1 cellular context compared by ENCODE assay signal in the genomic region with DNA sequence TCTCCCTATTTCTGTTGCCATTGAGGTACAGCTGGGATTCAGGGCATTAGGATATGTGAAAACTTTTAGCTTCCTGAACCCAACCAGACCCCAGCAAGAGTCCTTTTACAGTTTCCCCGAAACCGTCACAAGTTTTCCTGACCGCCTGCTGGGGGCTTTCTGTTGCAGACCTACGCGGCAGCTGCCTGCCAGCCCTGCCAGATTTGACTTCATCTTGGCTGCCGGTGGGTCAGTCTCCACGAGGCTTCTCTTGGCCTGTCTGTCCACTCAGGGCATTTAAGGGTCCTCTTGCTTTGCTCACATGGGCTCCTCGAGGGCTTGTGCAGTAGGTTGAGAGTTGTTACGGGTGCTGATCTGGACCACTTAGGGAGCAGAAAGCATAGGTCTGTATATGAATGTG.
TF ChIP-seq lines count a peak whose summit lies in the region.

No MANE protein-coding gene starts in this region.

TF ChIP-seq in WTC11, 78 proteins besides CTCF, POLR2A, EP300 and RAD21 (continued from another document):
- TF ChIP-seq, protein P1, sequence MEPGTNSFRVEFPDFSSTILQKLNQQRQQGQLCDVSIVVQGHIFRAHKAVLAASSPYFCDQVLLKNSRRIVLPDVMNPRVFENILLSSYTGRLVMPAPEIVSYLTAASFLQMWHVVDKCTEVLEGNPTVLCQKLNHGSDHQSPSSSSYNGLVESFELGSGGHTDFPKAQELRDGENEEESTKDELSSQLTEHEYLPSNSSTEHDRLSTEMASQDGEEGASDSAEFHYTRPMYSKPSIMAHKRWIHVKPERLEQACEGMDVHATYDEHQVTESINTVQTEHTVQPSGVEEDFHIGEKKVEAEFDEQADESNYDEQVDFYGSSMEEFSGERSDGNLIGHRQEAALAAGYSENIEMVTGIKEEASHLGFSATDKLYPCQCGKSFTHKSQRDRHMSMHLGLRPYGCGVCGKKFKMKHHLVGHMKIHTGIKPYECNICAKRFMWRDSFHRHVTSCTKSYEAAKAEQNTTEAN (CRISPR knock-in tag; IDR thresholded peaks at IDR 0.05): 0 out of 2 replicates have a peak, but pooled peaks have one; percentile 49
- no peak for TF ChIP-seq TEAD4 (CRISPR knock-in tag; IDR thresholded peaks at IDR 0.05)
- TF ChIP-seq, protein P2, sequence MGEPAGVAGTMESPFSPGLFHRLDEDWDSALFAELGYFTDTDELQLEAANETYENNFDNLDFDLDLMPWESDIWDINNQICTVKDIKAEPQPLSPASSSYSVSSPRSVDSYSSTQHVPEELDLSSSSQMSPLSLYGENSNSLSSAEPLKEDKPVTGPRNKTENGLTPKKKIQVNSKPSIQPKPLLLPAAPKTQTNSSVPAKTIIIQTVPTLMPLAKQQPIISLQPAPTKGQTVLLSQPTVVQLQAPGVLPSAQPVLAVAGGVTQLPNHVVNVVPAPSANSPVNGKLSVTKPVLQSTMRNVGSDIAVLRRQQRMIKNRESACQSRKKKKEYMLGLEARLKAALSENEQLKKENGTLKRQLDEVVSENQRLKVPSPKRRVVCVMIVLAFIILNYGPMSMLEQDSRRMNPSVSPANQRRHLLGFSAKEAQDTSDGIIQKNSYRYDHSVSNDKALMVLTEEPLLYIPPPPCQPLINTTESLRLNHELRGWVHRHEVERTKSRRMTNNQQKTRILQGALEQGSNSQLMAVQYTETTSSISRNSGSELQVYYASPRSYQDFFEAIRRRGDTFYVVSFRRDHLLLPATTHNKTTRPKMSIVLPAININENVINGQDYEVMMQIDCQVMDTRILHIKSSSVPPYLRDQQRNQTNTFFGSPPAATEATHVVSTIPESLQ (CRISPR knock-in tag; IDR thresholded peaks at IDR 0.05): no peak
- no peak for TF ChIP-seq OVOL2 (CRISPR knock-in tag; IDR thresholded peaks at IDR 0.05; ENCODE audit: borderline replicate concordance)
